ENCODE assay signal across 1 cellular context in genomic region chr21:43789276-43790052, GRCh38.
TF ChIP-seq lines count a peak whose summit lies in the region.

TSS of gene RRP1 (plus strand) at chr21:43789577. CDS start at chr21:43789630, 53 bp downstream.

TF ChIP-seq in HepG2, 621 proteins besides CTCF, POLR2A, EP300 and RAD21 (continued from another document and continues in another):
- TF ChIP-seq, protein P1, sequence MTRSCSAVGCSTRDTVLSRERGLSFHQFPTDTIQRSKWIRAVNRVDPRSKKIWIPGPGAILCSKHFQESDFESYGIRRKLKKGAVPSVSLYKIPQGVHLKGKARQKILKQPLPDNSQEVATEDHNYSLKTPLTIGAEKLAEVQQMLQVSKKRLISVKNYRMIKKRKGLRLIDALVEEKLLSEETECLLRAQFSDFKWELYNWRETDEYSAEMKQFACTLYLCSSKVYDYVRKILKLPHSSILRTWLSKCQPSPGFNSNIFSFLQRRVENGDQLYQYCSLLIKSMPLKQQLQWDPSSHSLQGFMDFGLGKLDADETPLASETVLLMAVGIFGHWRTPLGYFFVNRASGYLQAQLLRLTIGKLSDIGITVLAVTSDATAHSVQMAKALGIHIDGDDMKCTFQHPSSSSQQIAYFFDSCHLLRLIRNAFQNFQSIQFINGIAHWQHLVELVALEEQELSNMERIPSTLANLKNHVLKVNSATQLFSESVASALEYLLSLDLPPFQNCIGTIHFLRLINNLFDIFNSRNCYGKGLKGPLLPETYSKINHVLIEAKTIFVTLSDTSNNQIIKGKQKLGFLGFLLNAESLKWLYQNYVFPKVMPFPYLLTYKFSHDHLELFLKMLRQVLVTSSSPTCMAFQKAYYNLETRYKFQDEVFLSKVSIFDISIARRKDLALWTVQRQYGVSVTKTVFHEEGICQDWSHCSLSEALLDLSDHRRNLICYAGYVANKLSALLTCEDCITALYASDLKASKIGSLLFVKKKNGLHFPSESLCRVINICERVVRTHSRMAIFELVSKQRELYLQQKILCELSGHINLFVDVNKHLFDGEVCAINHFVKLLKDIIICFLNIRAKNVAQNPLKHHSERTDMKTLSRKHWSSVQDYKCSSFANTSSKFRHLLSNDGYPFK (CRISPR knock-in tag; IDR thresholded peaks at IDR 0.05; ENCODE audit: borderline replicate concordance): no peak
- peak; percentile 69 for TF ChIP-seq ARNTL (CRISPR knock-in tag; IDR thresholded peaks at IDR 0.05)
- TF ChIP-seq, protein P2, sequence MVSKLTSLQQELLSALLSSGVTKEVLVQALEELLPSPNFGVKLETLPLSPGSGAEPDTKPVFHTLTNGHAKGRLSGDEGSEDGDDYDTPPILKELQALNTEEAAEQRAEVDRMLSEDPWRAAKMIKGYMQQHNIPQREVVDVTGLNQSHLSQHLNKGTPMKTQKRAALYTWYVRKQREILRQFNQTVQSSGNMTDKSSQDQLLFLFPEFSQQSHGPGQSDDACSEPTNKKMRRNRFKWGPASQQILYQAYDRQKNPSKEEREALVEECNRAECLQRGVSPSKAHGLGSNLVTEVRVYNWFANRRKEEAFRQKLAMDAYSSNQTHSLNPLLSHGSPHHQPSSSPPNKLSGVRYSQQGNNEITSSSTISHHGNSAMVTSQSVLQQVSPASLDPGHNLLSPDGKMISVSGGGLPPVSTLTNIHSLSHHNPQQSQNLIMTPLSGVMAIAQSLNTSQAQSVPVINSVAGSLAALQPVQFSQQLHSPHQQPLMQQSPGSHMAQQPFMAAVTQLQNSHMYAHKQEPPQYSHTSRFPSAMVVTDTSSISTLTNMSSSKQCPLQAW (CRISPR knock-in tag; IDR thresholded peaks at IDR 0.05): no peak
- TF ChIP-seq ZNF556 (CRISPR knock-in tag; IDR thresholded peaks at IDR 0.05; ENCODE audit: borderline replicate concordance): peak; percentile 58; the same call in 1 of the 2 replicates
- TF ChIP-seq ZNF350 (CRISPR knock-in tag; IDR thresholded peaks at IDR 0.05; ENCODE audit: borderline replicate concordance, low read depth): no peak
- no peak for TF ChIP-seq KIAA2018 (CRISPR knock-in tag; IDR thresholded peaks at IDR 0.05; ENCODE audit: borderline replicate concordance)
- TF ChIP-seq TERF1 (CRISPR knock-in tag; IDR thresholded peaks at IDR 0.05): no peak
- TF ChIP-seq ZNF337 (CRISPR knock-in tag; IDR thresholded peaks at IDR 0.05; ENCODE audit: borderline replicate concordance, low read depth): 0 out of 2 replicates have a peak, but pooled peaks have one; percentile 30
- no peak for TF ChIP-seq TFE3 (CRISPR knock-in tag; IDR thresholded peaks at IDR 0.05)
- peak; percentile 90 for TF ChIP-seq PHF8 (CRISPR knock-in tag; IDR thresholded peaks at IDR 0.05)
- no peak for TF ChIP-seq NFATC3 (CRISPR knock-in tag; IDR thresholded peaks at IDR 0.05)
- 0 out of 2 replicates have a peak, but pooled peaks have one; percentile 68 for TF ChIP-seq ZNF34 (CRISPR knock-in tag; IDR thresholded peaks at IDR 0.05; ENCODE audit: borderline replicate concordance)
- peak; percentile 90 for TF ChIP-seq POLR2AphosphoS5 (IDR thresholded peaks at IDR 0.05; ENCODE audit: low read depth, low read length)
- TF ChIP-seq CENPT (CRISPR knock-in tag; IDR thresholded peaks at IDR 0.05; ENCODE audit: low read depth): peak; percentile 86
- TF ChIP-seq, protein P3, sequence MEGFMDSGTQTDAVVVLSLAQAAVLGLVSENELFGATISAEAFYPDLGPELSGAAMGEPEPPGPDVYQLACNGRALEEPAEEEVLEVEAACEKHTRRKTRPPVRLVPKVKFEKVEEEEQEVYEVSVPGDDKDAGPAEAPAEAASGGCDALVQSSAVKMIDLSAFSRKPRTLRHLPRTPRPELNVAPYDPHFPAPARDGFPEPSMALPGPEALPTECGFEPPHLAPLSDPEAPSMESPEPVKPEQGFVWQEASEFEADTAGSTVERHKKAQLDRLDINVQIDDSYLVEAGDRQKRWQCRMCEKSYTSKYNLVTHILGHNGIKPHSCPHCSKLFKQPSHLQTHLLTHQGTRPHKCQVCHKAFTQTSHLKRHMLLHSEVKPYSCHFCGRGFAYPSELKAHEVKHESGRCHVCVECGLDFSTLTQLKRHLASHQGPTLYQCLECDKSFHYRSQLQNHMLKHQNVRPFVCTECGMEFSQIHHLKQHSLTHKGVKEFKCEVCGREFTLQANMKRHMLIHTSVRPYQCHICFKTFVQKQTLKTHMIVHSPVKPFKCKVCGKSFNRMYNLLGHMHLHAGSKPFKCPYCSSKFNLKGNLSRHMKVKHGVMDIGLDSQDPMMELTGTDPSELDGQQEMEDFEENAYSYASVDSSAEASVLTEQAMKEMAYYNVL (CRISPR knock-in tag; IDR thresholded peaks at IDR 0.05; ENCODE audit: borderline replicate concordance): no peak
- no peak for TF ChIP-seq ZNF382 (CRISPR knock-in tag; IDR thresholded peaks at IDR 0.05; ENCODE audit: borderline replicate concordance)
- TF ChIP-seq ZNF576 (CRISPR knock-in tag; IDR thresholded peaks at IDR 0.05): no peak
- TF ChIP-seq TOPORS (CRISPR knock-in tag; IDR thresholded peaks at IDR 0.05): no peak; the same call in 1 of the 2 replicates
- no peak for TF ChIP-seq AGO1 (IDR thresholded peaks at IDR 0.05; ENCODE audit: low read depth, low read length, poor library complexity, severe bottlenecking)
- TF ChIP-seq SMAD1 (CRISPR knock-in tag; IDR thresholded peaks at IDR 0.05; ENCODE audit: borderline replicate concordance, low read depth): peak; percentile 93; the same call in 1 of the 2 replicates
- no peak for TF ChIP-seq MEF2D (CRISPR knock-in tag; IDR thresholded peaks at IDR 0.05)
- no peak for TF ChIP-seq HMG20B (CRISPR knock-in tag; conservative IDR thresholded peaks at IDR 0.05)
- TF ChIP-seq GABPA (IDR thresholded peaks at IDR 0.05; ENCODE audit: low read depth, low read length): no peak
- no peak for TF ChIP-seq GABPA (CRISPR knock-in tag; IDR thresholded peaks at IDR 0.05; ENCODE audit: low read depth)
- peak; percentile 48 for TF ChIP-seq RBM39 (IDR thresholded peaks at IDR 0.05; ENCODE audit: low read depth, low read length, poor library complexity, severe bottlenecking)
- TF ChIP-seq, protein P4, sequence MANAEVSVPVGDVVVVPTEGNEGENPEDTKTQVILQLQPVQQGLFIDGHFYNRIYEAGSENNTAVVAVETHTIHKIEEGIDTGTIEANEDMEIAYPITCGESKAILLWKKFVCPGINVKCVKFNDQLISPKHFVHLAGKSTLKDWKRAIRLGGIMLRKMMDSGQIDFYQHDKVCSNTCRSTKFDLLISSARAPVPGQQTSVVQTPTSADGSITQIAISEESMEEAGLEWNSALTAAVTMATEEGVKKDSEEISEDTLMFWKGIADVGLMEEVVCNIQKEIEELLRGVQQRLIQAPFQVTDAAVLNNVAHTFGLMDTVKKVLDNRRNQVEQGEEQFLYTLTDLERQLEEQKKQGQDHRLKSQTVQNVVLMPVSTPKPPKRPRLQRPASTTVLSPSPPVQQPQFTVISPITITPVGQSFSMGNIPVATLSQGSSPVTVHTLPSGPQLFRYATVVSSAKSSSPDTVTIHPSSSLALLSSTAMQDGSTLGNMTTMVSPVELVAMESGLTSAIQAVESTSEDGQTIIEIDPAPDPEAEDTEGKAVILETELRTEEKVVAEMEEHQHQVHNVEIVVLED (CRISPR knock-in tag; IDR thresholded peaks at IDR 0.05; ENCODE audit: borderline replicate concordance): peak; percentile 66; the same call in 1 of the 2 replicates
- TF ChIP-seq ATF2 (CRISPR knock-in tag; IDR thresholded peaks at IDR 0.05): peak; percentile 81
- TF ChIP-seq CBFB (CRISPR knock-in tag; IDR thresholded peaks at IDR 0.05): peak; percentile 88
- no peak for TF ChIP-seq TBL1XR1 (IDR thresholded peaks at IDR 0.05; ENCODE audit: borderline replicate concordance, low read length, partially characterized antibody)
- peak; percentile 60 for TF ChIP-seq ZNF883 (CRISPR knock-in tag; IDR thresholded peaks at IDR 0.05; ENCODE audit: not compliant biosample characterization)
- no peak; the same call in 1 of the 2 replicates for TF ChIP-seq SMAD3 (CRISPR knock-in tag; IDR thresholded peaks at IDR 0.05)
- TF ChIP-seq TSC22D2 (CRISPR knock-in tag; IDR thresholded peaks at IDR 0.05; ENCODE audit: borderline replicate concordance): peak; percentile 60; the same call in 1 of the 2 replicates
- TF ChIP-seq GLI4 (CRISPR knock-in tag; IDR thresholded peaks at IDR 0.05; ENCODE audit: borderline replicate concordance): no peak
- peak; percentile 56; the same call in 1 of the 2 replicates for TF ChIP-seq ZNF598 (CRISPR knock-in tag; IDR thresholded peaks at IDR 0.05; ENCODE audit: borderline replicate concordance)
- TF ChIP-seq PITX1 (CRISPR knock-in tag; IDR thresholded peaks at IDR 0.05): no peak
- TF ChIP-seq SYNCRIP (IDR thresholded peaks at IDR 0.05; ENCODE audit: insufficient read depth, low read depth, low read length): no peak
- TF ChIP-seq ZNF747 (CRISPR knock-in tag; IDR thresholded peaks at IDR 0.05; ENCODE audit: borderline replicate concordance): peak; percentile 61; the same call in 1 of the 2 replicates
- no peak for TF ChIP-seq ZFYVE20 (CRISPR knock-in tag; IDR thresholded peaks at IDR 0.05; ENCODE audit: borderline replicate concordance, low read depth)
